8 cellular contexts compared by ENCODE assay signal in the genomic region with DNA sequence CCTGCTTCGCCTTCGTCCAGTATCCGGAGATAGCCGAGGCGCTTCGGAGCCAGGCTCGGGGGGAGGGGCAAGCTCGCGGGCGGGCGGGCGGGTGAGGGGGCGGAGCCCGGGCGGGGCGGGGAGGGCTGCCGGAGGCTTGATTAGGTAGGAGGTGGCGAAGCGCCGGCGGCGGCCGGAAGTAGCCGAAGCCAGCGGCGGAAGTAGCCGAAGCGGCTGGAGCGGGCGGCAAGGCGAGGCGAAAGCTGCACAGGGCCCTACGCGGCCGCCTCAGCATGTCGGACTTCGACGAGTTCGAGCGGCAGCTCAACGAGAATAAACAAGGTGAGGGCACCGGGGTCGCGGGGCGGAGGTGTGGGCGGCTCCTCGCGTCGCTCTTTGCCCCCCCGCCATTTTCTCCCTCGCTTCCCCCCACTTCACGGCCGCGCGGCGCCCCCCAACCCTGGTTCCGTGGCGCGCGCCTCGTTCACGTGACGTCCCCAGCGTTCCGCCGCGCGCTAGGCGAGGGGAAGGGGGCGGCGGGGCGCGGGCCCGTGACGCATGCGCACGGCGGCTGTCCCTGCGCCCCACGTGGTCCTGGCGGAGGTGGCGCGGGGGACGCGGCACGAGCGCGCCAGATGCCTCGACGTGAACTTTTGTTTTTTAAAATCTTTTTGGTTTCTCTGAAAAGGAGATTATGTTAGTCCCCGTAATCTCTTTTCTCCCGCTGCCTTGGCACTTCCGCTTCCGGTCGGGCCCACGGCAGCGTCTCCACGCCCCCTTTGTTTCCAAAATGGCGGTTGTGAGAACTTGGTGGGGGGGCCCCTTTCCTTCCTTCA.
DNase-seq lines count a peak whose midpoint lies in the region; ATAC-seq and TF ChIP-seq lines count a peak whose summit lies in the region.

U2AF2 (plus strand) TSS at position 203 of the 815 bp plus-strand sequence; CDS start at position 273, 70 bp downstream.

- TF ChIP-seq CTCF in AG04449 (IDR thresholded peaks at IDR 0.05; ENCODE audit: insufficient read depth, low read length, missing control alignments): no peak

- CTCF ChIA-PET in AG04449 (lab: Yijun Ruan, JAX): interaction anchor here (0.6 to 3.3 kb wide), 12 partner anchors 9 to 151 kb away, joined by 3 to 31 read pairs (median 4); no protein-coding TSS in a partner anchor

- peak within 1 kb of the TSS; percentile 91 for H3K4me3 ChIP-seq in AG04449 (ENCODE audit: low read depth, low read length)

- ATAC-seq in GM18868 (IDR thresholded peaks at IDR 0.05; ENCODE audit: unreplicated experiment) (peak; percentile 36), HG03103 (IDR thresholded peaks at IDR 0.05; ENCODE audit: low read depth, unreplicated experiment) (peak; percentile 35)

- DNase-seq in AG04449 (ENCODE audit: low read depth, low spot score): no peak
- peak; percentile 94 for DNase-seq in NCI-H2227 treated with DMSO at 0.1 percent for 48 hours (lab: John Stamatoyannopoulos, UW)
- DNase-seq in activated CD4-positive, CD25-positive, alpha-beta regulatory T cell (lab: John Stamatoyannopoulos, UW): peak; percentile 91 to 97 (median 95)
- peak; percentile 94 for DNase-seq in central memory CD4-positive, alpha-beta T cell
- DNase-seq in islet precursor cell: peak; percentile 98
- DNase-seq in stimulated activated CD4-positive, alpha-beta T cell treated with anti-CD3 and anti-CD28 coated beads, Interleukin-12 subunit alpha, Interleukin-12 subunit beta, amount 100 ng/mL, for 48 hours (ENCODE audit: low read depth in 2 of 3, low spot score in 1 of 3): peak; percentile 93 to 96 (median 95)

- POLR2A ChIA-PET in AG04449 (lab: Yijun Ruan, JAX): interaction anchor here (0.7 to 1.5 kb wide), 5 partner anchors 12 to 168 kb away, joined by 3 to 11 read pairs (median 5); partner anchors contain the start of genes ZNF581 and ZNF784
